ENCODE assay signal across 19 cellular contexts in the genomic region with DNA sequence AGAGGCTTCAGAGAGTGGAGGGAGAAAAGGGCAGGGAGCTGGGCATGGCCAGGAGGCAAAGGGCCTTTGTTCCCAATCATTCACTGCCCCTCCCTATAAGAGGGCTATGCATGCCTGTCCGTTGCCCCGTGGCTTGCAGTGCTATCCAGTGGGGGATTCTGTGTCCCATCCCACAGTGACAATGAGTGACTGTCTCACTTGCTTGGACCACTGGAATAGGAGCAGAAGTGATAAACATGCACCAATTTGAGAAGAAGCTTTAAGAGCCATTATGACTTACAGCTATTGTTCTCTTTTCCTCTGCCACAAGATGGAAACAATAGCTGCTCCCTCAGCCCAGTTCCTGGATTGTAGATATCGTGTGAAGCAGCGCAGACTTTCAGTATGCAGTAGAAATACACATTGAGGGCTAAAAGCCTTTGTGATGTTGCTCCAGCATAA. TPM values are rescaled to one million over a fixed set of nuclear protein-coding genes. Genes with fewer than 3 reads are reported as not detected.
DNase-seq lines count a peak whose midpoint lies in the region; ATAC-seq and TF ChIP-seq lines count a peak whose summit lies in the region.
"Had no signal": no experiment of that assay in that cellular context is flagged by ENCODE, and none has a peak within 500 bp of the region (broad histone marks: within the 10 kb centered on the region; RNA-seq: fewer than 3 reads in every experiment).

No MANE protein-coding gene starts in this region.

- H3K4me3 ChIP-seq in endodermal cell (ENCODE audit: low read length): no peak overlapping the region
- no peak overlapping the region for H3K4me3 ChIP-seq in lower lobe of right lung
- H3K4me3 ChIP-seq: cardiac muscle cell, HAP-1, spleen, stomach had no signal

- H3K27me3 Mint-ChIP-seq in endodermal cell (ENCODE audit: insufficient read depth) (peaks cover 9% of the 10 kb centered on the region), T-cell (peaks cover 0 to 3% of the 10 kb centered on the region in 2 donors)
- H3K27me3 Mint-ChIP-seq: activated CD4-positive, alpha-beta T cell treated with anti-CD3 and anti-CD28 coated beads, Interleukin-2, amount 10 ng/mL, durations not matched to agents 24 days and 14 days had no signal

- DNase-seq in NCI-H1092 treated with DMSO at 0.1 percent for 48 hours (lab: John Stamatoyannopoulos, UW): peak; percentile 41
- no peak for DNase-seq in NCI-H1092 (lab: John Stamatoyannopoulos, UW)
- DNase-seq in endodermal cell: peak; percentile 29
- no peak for DNase-seq in lower lobe of right lung
- peak; percentile 93 for DNase-seq in superior temporal gyrus (ENCODE audit: extremely low spot score)
- no peak for DNase-seq in T-cell
- DNase-seq in D341Med (ENCODE audit: low spot score): no peak
- DNase-seq: activated CD4-positive, alpha-beta T cell treated with anti-CD3 and anti-CD28 coated beads, Interleukin-2, amount 10 ng/mL, durations not matched to agents 24 days and 14 days; EL; mammary epithelial cell; SIG-M5; spleen; stomach had no signal

- H3K9ac ChIP-seq in endodermal cell (ENCODE audit: extremely low read depth, low read length, poor library complexity, severe bottlenecking): no peak overlapping the region

- H3K36me3 ChIP-seq in endodermal cell (ENCODE audit: control insufficient read depth, insufficient read depth, low read length) (no peaks in the 10 kb centered on the region), lower lobe of right lung (no peaks in the 10 kb centered on the region)
- H3K36me3 ChIP-seq: cardiac muscle cell, HAP-1, spleen, stomach had no signal

- intact Hi-C loops in lower lobe of right lung (cut with DNase I): no loop called here

- POLR2A ChIA-PET in T-cell (lab: Charles Lee): no interaction called here

- no peaks in the 10 kb centered on the region for H3K9me3 Mint-ChIP-seq in endodermal cell
- no peaks in the 10 kb centered on the region for H3K9me3 Mint-ChIP-seq in T-cell
- H3K9me3 Mint-ChIP-seq: activated CD4-positive, alpha-beta T cell treated with anti-CD3 and anti-CD28 coated beads, Interleukin-2, amount 10 ng/mL, durations not matched to agents 24 days and 14 days; activated naive CD4-positive, alpha-beta T cell treated with anti-CD3 and anti-CD28 coated beads, Interleukin-2, amount 50 U/mL, for 72 hours had no signal

- no peak overlapping the region for H3K27ac Mint-ChIP-seq in endodermal cell
- H3K27ac Mint-ChIP-seq in T-cell: no peak overlapping the region
- H3K27ac Mint-ChIP-seq: activated CD4-positive, alpha-beta T cell treated with anti-CD3 and anti-CD28 coated beads, Interleukin-2, amount 10 ng/mL, durations not matched to agents 24 days and 14 days; activated naive CD4-positive, alpha-beta T cell treated with anti-CD3 and anti-CD28 coated beads, Interleukin-2, amount 50 U/mL, for 72 hours had no signal

- 80 to 86% methylated on average over 4 of the region's 4 CpGs for WGBS in endodermal cell (ENCODE audit: insufficient coverage in 1 of 2, insufficient read length in 1 of 2), 2 experiments

- H3K36me3 Mint-ChIP-seq in endodermal cell (ENCODE audit: low read depth) (no peaks in the 10 kb centered on the region), T-cell (no peaks in the 10 kb centered on the region)
- H3K36me3 Mint-ChIP-seq: activated naive CD4-positive, alpha-beta T cell treated with anti-CD3 and anti-CD28 coated beads, Interleukin-2, amount 50 U/mL, for 72 hours had no signal

- no peak for TF ChIP-seq CTCF in endodermal cell (conservative IDR thresholded peaks at IDR 0.05)
- TF ChIP-seq CTCF in lower lobe of right lung (IDR thresholded peaks at IDR 0.05): no peak

- H3K9me3 ChIP-seq in endodermal cell (ENCODE audit: control insufficient read depth, low read length) (no peaks in the 10 kb centered on the region), lower lobe of right lung (no peaks in the 10 kb centered on the region)
- H3K9me3 ChIP-seq: HAP-1, spleen, stomach had no signal

- H3K4me3 Mint-ChIP-seq in endodermal cell (no peak overlapping the region), T-cell (no peak overlapping the region)
- H3K4me3 Mint-ChIP-seq: activated CD4-positive, alpha-beta T cell treated with anti-CD3 and anti-CD28 coated beads, Interleukin-2, amount 10 ng/mL, durations not matched to agents 24 days and 14 days had no signal

- H3K27ac ChIP-seq in endodermal cell (ENCODE audit: low read depth, low read length) (peak overlapping the region; percentile 49), lower lobe of right lung (peak overlapping the region; percentile 33)
- H3K27ac ChIP-seq: 22Rv1, cardiac muscle cell, epithelial cell of prostate, spleen had no signal

- H3K27me3 ChIP-seq in endodermal cell (ENCODE audit: control insufficient read depth, insufficient read depth, low read length, poor library complexity, severe bottlenecking) (no peaks in the 10 kb centered on the region), lower lobe of right lung (ENCODE audit: low read depth) (no peaks in the 10 kb centered on the region)
- H3K27me3 ChIP-seq: cardiac muscle cell had no signal

- no peaks in the 10 kb centered on the region for H3K4me1 ChIP-seq in endodermal cell (ENCODE audit: control insufficient read depth, insufficient read depth, low read length)
- peaks cover 78% of the 10 kb centered on the region for H3K4me1 ChIP-seq in lower lobe of right lung
- H3K4me1 ChIP-seq: HAP-1 had no signal

- ATAC-seq in lower lobe of right lung (no peak), GM18909 (IDR thresholded peaks at IDR 0.05; ENCODE audit: poor library complexity, unreplicated experiment) (no peak), T-cell (replicated peaks in 1 of 4) (no peak)
- ATAC-seq: activated naive CD4-positive, alpha-beta T cell treated with anti-CD3 and anti-CD28 coated beads, Interleukin-2, amount 50 U/mL, for 72 hours had no signal

- CTCF ChIA-PET in T-cell (lab: Charles Lee): no interaction called here

- H3K4me1 Mint-ChIP-seq in endodermal cell (peaks cover 6% of the 10 kb centered on the region), T-cell (peaks cover 0 to 3% (median 0%) of the 10 kb centered on the region in 3 donors)

RNA-seq across cellular contexts. Expression of a gene that starts 39.5 kb away (rescaled TPM):
- total RNA-seq in endodermal cell (1 to 10 TPM; 5.1 to 9.9 TPM), lower lobe of right lung (46.4 TPM), T-cell (under 1 TPM in 2 of 5 donors, not detected in 3; 0.10 to 0.15 TPM)
- polyA plus RNA-seq in endodermal cell (2013, experiment 1 of 2): 5.9 TPM
- polyA plus RNA-seq in endodermal cell (2013, experiment 2 of 2): 6.6 TPM

Comparison
In these comparisons a context has a peak if more than half of its experiments do, and no peak if none do; other contexts are left out.
1. DNase-seq: peak in NCI-H1092 treated with DMSO at 0.1 percent for 48 hours (single experiment), endodermal cell (single experiment) and superior temporal gyrus (single experiment); none in NCI-H1092 (single experiment), lower lobe of right lung (single experiment), T-cell (0 of 34) and D341Med (single experiment).
2. RNA of a gene that starts 39.5 kb away (total RNA-seq): 46.4 TPM in lower lobe of right lung (single experiment) and 5.1 to 9.9 TPM in endodermal cell; 0.10 to 0.15 TPM in T-cell; every median in the first group is over 4 times any median in the second.